Comparison of ENCODE assay signal across 20 cellular contexts in the genomic region with DNA sequence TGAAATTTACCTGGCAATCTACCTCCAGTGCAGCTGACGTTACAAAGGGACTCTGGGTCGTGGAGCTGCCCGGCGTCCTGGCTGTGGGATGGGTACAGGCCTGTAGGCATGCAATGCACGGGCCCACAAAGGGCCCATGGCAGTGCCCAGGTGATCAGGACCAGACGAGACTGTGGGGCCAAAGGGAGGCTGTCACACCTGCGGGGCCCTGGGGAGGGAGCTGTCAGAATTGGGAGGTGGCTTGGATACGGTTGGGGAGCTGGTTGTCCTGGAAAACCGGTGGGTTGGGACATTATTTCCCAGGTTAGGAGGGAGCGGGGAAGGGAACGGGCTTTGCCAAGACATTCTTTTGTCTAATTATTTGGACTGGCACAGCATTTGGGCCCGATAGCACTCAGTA.
"Had no signal": no experiment of that assay in that cellular context is flagged by ENCODE, and none has a peak within 500 bp of the region (broad histone marks: within the 10 kb centered on the region; RNA-seq: fewer than 3 reads in every experiment).

No MANE protein-coding gene starts in this region.

- H3K36me3 ChIP-seq: esophagus squamous epithelium, gastroesophageal sphincter, suprapubic skin, thyroid gland, uterus had no signal

- H3K9me3 ChIP-seq: esophagus squamous epithelium, suprapubic skin, thyroid gland, uterus had no signal

- H3K36me3 Mint-ChIP-seq: memory B cell; stimulated activated effector memory CD8-positive, alpha-beta T cell treated with anti-CD3 and anti-CD28 coated beads, Interleukin-12 subunit alpha, Interleukin-12 subunit beta, amount 100 ng/mL, for 72 hours; type B pancreatic cell had no signal

- H3K4me3 Mint-ChIP-seq: dendritic cell treated with granulocyte-macrophage colony-stimulating factor and Interleukin-4, amounts not matched to agents 40 ng/mL and 50 ng/mL, for 4 days; memory B cell; naive B cell; nephron; stimulated activated effector memory CD8-positive, alpha-beta T cell treated with anti-CD3 and anti-CD28 coated beads, Interleukin-12 subunit alpha, Interleukin-12 subunit beta, amount 100 ng/mL, for 72 hours; type B pancreatic cell had no signal

- FAIRE-seq: colon, small intestine had no signal

- DNase-seq: esophagus squamous epithelium; foreskin fibroblast; glutamatergic neuron; naive B cell; occipital lobe; small intestine; stimulated activated CD4-positive, alpha-beta T cell treated with anti-CD3 and anti-CD28 coated beads, Interleukin-4, amount 100 ng/mL, for 1 hour; stimulated activated CD8-positive, alpha-beta memory T cell treated with anti-CD3 and anti-CD28 coated beads, Interleukin-4, amount 100 ng/mL, for 48 hours; stimulated activated naive CD8-positive, alpha-beta T cell treated with anti-CD3 and anti-CD28 coated beads, Interleukin-15, Interleukin-2, amounts not matched to agents 100 U/mL and 50 U/mL, for 24 hours; thyroid gland; uterus had no signal

- H3K27ac Mint-ChIP-seq: dendritic cell treated with granulocyte-macrophage colony-stimulating factor and Interleukin-4, amounts not matched to agents 40 ng/mL and 50 ng/mL, for 4 days; memory B cell; naive B cell; nephron; stimulated activated effector memory CD8-positive, alpha-beta T cell treated with anti-CD3 and anti-CD28 coated beads, Interleukin-12 subunit alpha, Interleukin-12 subunit beta, amount 100 ng/mL, for 72 hours; type B pancreatic cell had no signal

- H3K4me1 Mint-ChIP-seq: naive B cell; stimulated activated effector memory CD8-positive, alpha-beta T cell treated with anti-CD3 and anti-CD28 coated beads, Interleukin-12 subunit alpha, Interleukin-12 subunit beta, amount 100 ng/mL, for 72 hours had no signal

- H3K4me3 ChIP-seq: esophagus squamous epithelium, gastroesophageal sphincter, hepatocyte, suprapubic skin, thyroid gland, uterus had no signal

- H3K27ac ChIP-seq: esophagus squamous epithelium, gastroesophageal sphincter, hepatocyte, suprapubic skin, thyroid gland, uterus had no signal

- H3K27me3 Mint-ChIP-seq: dendritic cell treated with granulocyte-macrophage colony-stimulating factor and Interleukin-4, amounts not matched to agents 40 ng/mL and 50 ng/mL, for 4 days had no signal

- H3K27me3 ChIP-seq: hepatocyte, thyroid gland, uterus had no signal

- H3K4me1 ChIP-seq: esophagus squamous epithelium, gastroesophageal sphincter, suprapubic skin, thyroid gland, uterus had no signal

- H3K9me3 Mint-ChIP-seq: type B pancreatic cell had no signal
